In genomic region chr2:197198890-197199289, GRCh38 we compare ENCODE assay signal across 8 cellular contexts.
DNase-seq lines count a peak whose midpoint lies in the region; ATAC-seq and TF ChIP-seq lines count a peak whose summit lies in the region.

No MANE protein-coding gene starts in this region.

- no peaks in the 10 kb centered on the region for H3K36me3 Mint-ChIP-seq in Calu3 (ENCODE audit: insufficient read depth, unreplicated experiment)

- intact Hi-C loops in left ventricle myocardium superior (cut with micrococcal nuclease) = loop anchor here (10.0 kb wide), 1 partner anchor 176 kb away; no protein-coding TSS in a partner anchor
- intact Hi-C loops in Calu3 (cut with micrococcal nuclease; ENCODE audit: unreplicated experiment) = no loop called here

- no peak for TF ChIP-seq CTCF in GM10248 (IDR thresholded peaks at IDR 0.05; ENCODE audit: control extremely low read depth, extremely low read depth, low read depth, missing control alignments)
- no peak for TF ChIP-seq CTCF in NB4 (IDR thresholded peaks at IDR 0.05; ENCODE audit: low read depth, low read length)
- no peak for TF ChIP-seq CTCF in Calu3 (IDR thresholded peaks at IDR 0.05; ENCODE audit: unreplicated experiment)

- TF ChIP-seq POLR2A in NB4 (IDR thresholded peaks at IDR 0.05; ENCODE audit: extremely low read depth, insufficient read length) = peak; percentile 34

- H3K27me3 Mint-ChIP-seq in Calu3 (ENCODE audit: unreplicated experiment) = no peaks in the 10 kb centered on the region

- CTCF ChIA-PET in GM10248 (lab: Yijun Ruan, JAX) (interaction anchor here (0.7 to 8.1 kb wide), 11 partner anchors 9 to 185 kb away, joined by 3 to 54 read pairs (median 4); no protein-coding TSS in a partner anchor), Calu3 (lab: Charles Lee) (interaction anchor here (0.6 kb wide), 1 partner anchor 35 kb away, joined by 4 read pairs; no protein-coding TSS in a partner anchor)

- H3K27ac Mint-ChIP-seq in Calu3 (ENCODE audit: unreplicated experiment) = no peak overlapping the region

- DNase-seq in GM10248 (ENCODE audit: extremely low spot score) (peak; percentile 80), NB4 (ENCODE audit: low read depth) (peak; percentile 99), activated T-cell treated with anti-CD3 and anti-CD28 coated beads for 24 hours (ENCODE audit: low read depth) (peak; percentile 81), left ventricle myocardium superior (peak; percentile 60), Calu3 (no peak), LoVo (ENCODE audit: low spot score) (no peak)
- peak; percentile 67 for DNase-seq in stimulated activated CD8-positive, alpha-beta memory T cell treated with anti-CD3 and anti-CD28 coated beads, Interleukin-15, amount 100 ng/mL, for 1 hour (ENCODE audit: low read depth)

- ATAC-seq in GM21737 (IDR thresholded peaks at IDR 0.05; ENCODE audit: unreplicated experiment) (peak; percentile 95), left ventricle myocardium superior (peak; percentile 78)

- POLR2A ChIA-PET in GM10248 (lab: Yijun Ruan, JAX) = interaction anchor here (0.8 kb wide), 1 partner anchor 11 kb away, joined by 3 read pairs; no protein-coding TSS in a partner anchor

- H3K4me1 Mint-ChIP-seq in Calu3 (ENCODE audit: low read depth, unreplicated experiment) = peaks cover 9% of the 10 kb centered on the region

- no peaks in the 10 kb centered on the region for H3K9me3 Mint-ChIP-seq in Calu3 (ENCODE audit: low read depth, unreplicated experiment)

- H3K4me3 ChIP-seq in NB4 (ENCODE audit: low read depth, low read length) = peak overlapping the region; percentile 59

- no peak overlapping the region for H3K4me3 Mint-ChIP-seq in Calu3 (ENCODE audit: low read depth, unreplicated experiment)

- no TSS peak for BruUV-seq in Calu3 (replicated peaks; lab: Mats Ljungman, UMichigan)

Comparison
In these comparisons a context has a peak if more than half of its experiments do, and no peak if none do; other contexts are left out.
1. DNase-seq: peak in GM10248 (single experiment), NB4 (single experiment), activated T-cell treated with anti-CD3 and anti-CD28 coated beads for 24 hours (single experiment), left ventricle myocardium superior (single experiment) and stimulated activated CD8-positive, alpha-beta memory T cell treated with anti-CD3 and anti-CD28 coated beads, Interleukin-15, amount 100 ng/mL, for 1 hour (single experiment); none in Calu3 (single experiment) and LoVo (single experiment).